Comparison of ENCODE assay signal across 29 cellular contexts in genomic region chr2:209141818-209142217, GRCh38.
"Had no signal": no experiment of that assay in that cellular context is flagged by ENCODE, and none has a peak within 500 bp of the region (broad histone marks: within the 10 kb centered on the region; RNA-seq: fewer than 3 reads in every experiment).

No MANE protein-coding gene starts in this region.

- H3K9me3 ChIP-seq: ascending aorta had no signal

- ATAC-seq: activated CD8-positive, alpha-beta T cell treated with anti-CD3 and anti-CD28 coated beads for 36 hours; activated naive CD8-positive, alpha-beta T cell treated with anti-CD3 and anti-CD28 coated beads, Interleukin-2, amount 50 U/mL, for 24 hours; activated T-cell treated with anti-CD3 and anti-CD28 coated beads, Interleukin-2, amount 50 U/mL, for 4 hours; activated T-cell treated with anti-CD3 and anti-CD28 coated beads, Interleukin-2, amount 50 U/mL, for 72 hours; activated T-helper 17 cell treated with anti-CD3 and anti-CD28 coated beads, Interleukin-2, amount 50 U/mL, for 72 hours had no signal

- H3K4me3 ChIP-seq: ascending aorta had no signal

- DNase-seq: activated B cell treated with CpG ODN at 0.5 μM for 24 hours; activated CD4-positive, alpha-beta memory T cell treated with anti-CD3 and anti-CD28 coated beads for 36 hours; activated CD4-positive, alpha-beta T cell treated with anti-CD3 and anti-CD28 coated beads for 4 hours; activated CD4-positive, alpha-beta T cell treated with anti-CD3 and anti-CD28 coated beads, Interleukin-2, amount 10 ng/mL, durations not matched to agents 24 days and 14 days; activated CD4-positive, alpha-beta T cell treated with anti-CD3 and anti-CD28 coated beads, Interleukin-2, amount 50 U/mL, for 1 hour; activated CD4-positive, alpha-beta T cell treated with anti-CD3 and anti-CD28 coated beads, Interleukin-2, amount 50 U/mL, for 4 hours; activated CD4-positive, CD25-positive, alpha-beta regulatory T cell treated with anti-CD3 and anti-CD28 coated beads, Interleukin-2, amount 50 U/mL, for 72 hours; activated CD8-positive, alpha-beta memory T cell treated with anti-CD3 and anti-CD28 coated beads, Interleukin-2, amount 50 U/mL, for 4 hours; activated CD8-positive, alpha-beta T cell treated with anti-CD3 and anti-CD28 coated beads for 36 hours; activated effector memory CD4-positive, alpha-beta T cell treated with anti-CD3 and anti-CD28 coated beads, Interleukin-2, amount 50 U/mL, for 16 hours; activated gamma-delta T cell treated with Interleukin-2 at 50 U/mL for 16 hours; activated naive CD4-positive, alpha-beta T cell; activated naive CD4-positive, alpha-beta T cell treated with anti-CD3 and anti-CD28 coated beads, Interleukin-2, amount 10 ng/mL, durations not matched to agents 7 days and 5 days; activated naive CD8-positive, alpha-beta T cell treated with anti-CD3 and anti-CD28 coated beads, Interleukin-2, amount 10 ng/mL, durations not matched to agents 7 days and 5 days; activated naive CD8-positive, alpha-beta T cell treated with anti-CD3 and anti-CD28 coated beads, Interleukin-2, amount 50 U/mL, for 24 hours; activated T-cell treated with anti-CD3 and anti-CD28 coated beads for 4 hours; activated T-cell treated with anti-CD3 and anti-CD28 coated beads, Interleukin-2, amount 50 U/mL, for 1 hour; activated T-cell treated with anti-CD3 and anti-CD28 coated beads, Interleukin-2, amount 50 U/mL, for 4 hours; activated T-cell treated with anti-CD3 and anti-CD28 coated beads, Interleukin-2, amount 50 U/mL, for 72 hours; amygdala; anterior cingulate cortex; central memory CD4-positive, alpha-beta T cell; T-helper 1 cell; T-helper 2 cell; T-helper 9 cell had no signal

- H3K4me1 ChIP-seq: ascending aorta had no signal

- H3K27me3 ChIP-seq: ascending aorta had no signal

- FAIRE-seq: TTC549 had no signal

- H3K36me3 ChIP-seq: ascending aorta had no signal

- H3K27ac ChIP-seq: ascending aorta, VCaP had no signal
